ENCODE assay signal across 9 cellular contexts in genomic region chr17:63838586-63839184, GRCh38. TPM values are rescaled to one million over a fixed set of nuclear protein-coding genes. Genes with fewer than 3 reads are reported as not detected.
DNase-seq lines count a peak whose midpoint lies in the region; ATAC-seq, FAIRE-seq and TF ChIP-seq lines count a peak whose summit lies in the region.
"Had no signal": no experiment of that assay in that cellular context is flagged by ENCODE, and none has a peak within 500 bp of the region (broad histone marks: within the 10 kb centered on the region; RNA-seq: fewer than 3 reads in every experiment).

No MANE protein-coding gene starts in this region.

- ATAC-seq in HepG2 (no peak), GM21723 (IDR thresholded peaks at IDR 0.05; ENCODE audit: unreplicated experiment) (no peak), GM19023 (IDR thresholded peaks at IDR 0.05; ENCODE audit: unreplicated experiment) (no peak)

- peaks cover 23 to 41% of the 10 kb centered on the region in 2 experiments for H3K36me3 ChIP-seq in HepG2 (replicated peaks in 1 of 2; ENCODE audit: control insufficient read depth in 1 of 2, insufficient read depth in 2 of 2, low read length in 2 of 2)
- H3K36me3 ChIP-seq in thyroid gland: peaks cover 25 to 29% of the 10 kb centered on the region in 2 donors

- peaks cover 34% of the 10 kb centered on the region for H3K4me1 ChIP-seq in HepG2 (ENCODE audit: insufficient read depth, low read length)
- peaks cover 50 to 60% of the 10 kb centered on the region in 2 donors for H3K4me1 ChIP-seq in thyroid gland

- WGBS in HepG2 (ENCODE audit: low lambda C conversion rate): 87% methylated on average over 7 of the region's 7 CpGs
- WGBS in thyroid gland, 2 donors: 40 to 48% methylated on average over 6 to 7 of the region's 7 CpGs

- H3K9me3 ChIP-seq in HepG2 (ENCODE audit: low read length) (no peaks in the 10 kb centered on the region), thyroid gland (no peaks in the 10 kb centered on the region)

- H2AFZ ChIP-seq in HepG2 (ENCODE audit: low read length): no peak overlapping the region

- H4K20me1 ChIP-seq in HepG2 (ENCODE audit: insufficient read depth, low read length): peaks cover 10% of the 10 kb centered on the region; the same call in 1 of the 2 replicates

- BruUV-seq in HepG2 (replicated peaks; lab: Mats Ljungman, UMichigan): no TSS peak

- H3K4me3 ChIP-seq in cardiac fibroblast (replicated peaks in 1 of 2; ENCODE audit: low read depth in 2 of 2, low read length in 2 of 2): no peak overlapping the region
- no peak overlapping the region for H3K4me3 ChIP-seq in HepG2 (replicated peaks in 1 of 3; ENCODE audit: insufficient read depth in 1 of 3, low read depth in 2 of 3, low read length in 3 of 3)
- H3K4me3 ChIP-seq in thyroid gland (replicated peaks in 1 of 3): no peak overlapping the region

- H3K79me2 ChIP-seq in HepG2 (ENCODE audit: insufficient read depth, low read length): peaks cover 46% of the 10 kb centered on the region

- peak overlapping the region; percentile 40; the same call in 1 of the 2 replicates for H3K9ac ChIP-seq in HepG2 (ENCODE audit: insufficient read depth, low read depth, low read length)

- TF ChIP-seq EP300 in HepG2 (IDR thresholded peaks at IDR 0.05; ENCODE audit: low read depth in 2 of 2, low read length in 2 of 2) (no peak), HepG2 (CRISPR knock-in tag; IDR thresholded peaks at IDR 0.05; ENCODE audit: borderline replicate concordance) (no peak)

- H3K4me2 ChIP-seq in HepG2 (ENCODE audit: low read depth, low read length): peak overlapping the region; percentile 42

- no peak overlapping the region for H3K27ac ChIP-seq in HepG2 (ENCODE audit: extremely low read length, insufficient read depth, low read length)
- peak overlapping the region; percentile 76 to 86 (median 82) for H3K27ac ChIP-seq in thyroid gland

- no peak for FAIRE-seq in HepG2 (lab: Jason Lieb, UNC)

- TF ChIP-seq RAD21 in HepG2 (CRISPR knock-in tag; IDR thresholded peaks at IDR 0.05): no peak

- POLR2A ChIA-PET in HepG2 (lab: Yijun Ruan, JAX): interaction anchor here (1.4 to 4.4 kb wide), 3 partner anchors 9 to 65 kb away, joined by 4 to 37 read pairs (median 33); partner anchors contain the start of genes CCDC47, DDX42, FTSJ3 and PSMC5

- in situ Hi-C loops in HepG2 (cut with HindIII; ENCODE audit: extremely low pct_ligation_motif_present, low pct_unique_long_range_greater_than_20kb): no loop called here

- no peak for TF ChIP-seq POLR2A in HepG2 (IDR thresholded peaks at IDR 0.05; ENCODE audit: insufficient read depth in 1 of 2, low read depth in 2 of 2, low read length in 2 of 2)
- peak in 1 of 2 donors; percentile 44 for TF ChIP-seq POLR2A in thyroid gland (IDR thresholded peaks at IDR 0.05)

- DNase-seq in Ammon's horn (ENCODE audit: low spot score) (peak; percentile 95), HuH-7.5 (ENCODE audit: low spot score) (peak; percentile 42), cardiac fibroblast (ENCODE audit: low read depth in 2 of 2) (peak; percentile 77 to 96), HepG2 (ENCODE audit: low spot score) (no peak), thyroid gland (peak; percentile 95 to 96), SHP77 treated with DMSO at 0.1 percent for 48 hours (lab: John Stamatoyannopoulos, UW) (no peak)

- TF ChIP-seq CTCF in cardiac fibroblast (IDR thresholded peaks at IDR 0.05; ENCODE audit: low read depth, low read length): no peak
- no peak for TF ChIP-seq CTCF in HepG2 (CRISPR knock-in tag; IDR thresholded peaks at IDR 0.05)
- TF ChIP-seq CTCF in thyroid gland (IDR thresholded peaks at IDR 0.05): no peak

- CTCF ChIA-PET in HepG2 (lab: Yijun Ruan, JAX; ENCODE audit: low intra/inter-chr PET ratio, low total read pairs): no interaction called here

- intact Hi-C loops in HepG2 (cut with micrococcal nuclease; ENCODE audit: unreplicated experiment) (no loop called here), thyroid gland (cut with DNase I) (loop anchor here (5.0 kb wide), 1 partner anchor 66 kb away; the partner anchor contains the start of genes CCDC47 and DDX42)

- H3K27me3 ChIP-seq in HepG2 (ENCODE audit: control insufficient read depth in 1 of 2, insufficient read depth in 2 of 2, low read length in 2 of 2) (no peaks in the 10 kb centered on the region; a peak in 1 of 5 replicates), thyroid gland (no peaks in the 10 kb centered on the region)

RNA-seq across cellular contexts. Expression of gene SMARCD2, which starts 3.8 kb away (rescaled TPM):
- total RNA-seq in HepG2 (2016; rRNA removed; fragmentation: Illumina TruSeq; extraction: Trizol): 139 and 150 TPM in 2 replicates
- 76.2 and 86.8 TPM in 2 replicates for total RNA-seq in HepG2 (2016; cell fraction: cytosol; rRNA removed; fragmentation: Illumina TruSeq; extraction: Trizol; ENCODE audit: low read depth)
- 128 and 151 TPM in 2 replicates for total RNA-seq in HepG2 (2016; cell fraction: insoluble cytoplasmic fraction; rRNA removed; fragmentation: Illumina TruSeq; extraction: Trizol)
- total RNA-seq in HepG2 (2016; cell fraction: membrane; rRNA removed; fragmentation: Illumina TruSeq; extraction: Trizol): 149 and 160 TPM in 2 replicates
- total RNA-seq in HepG2 (2016; cell fraction: nucleus; rRNA removed; fragmentation: Illumina TruSeq; extraction: Trizol): 82.7 and 98.0 TPM in 2 replicates
- 122 and 128 TPM in 2 replicates for polyA plus RNA-seq in HepG2 (2011; rRNA removed)
- 72.8 and 84.6 TPM in 2 replicates for polyA plus RNA-seq in HepG2 (2011; cell fraction: cytosol; rRNA removed)
- polyA plus RNA-seq in HepG2 (2011; cell fraction: nucleus; rRNA removed): 173 and 200 TPM in 2 replicates
- polyA plus RNA-seq in HepG2 (2012): 63.6 and 77.3 TPM in 2 replicates
- polyA plus RNA-seq in HepG2 (2016; cell fraction: cytosol; fragmentation: Illumina TruSeq; extraction: Trizol; ENCODE audit: low read depth): 73.5 and 77.2 TPM in 2 replicates
- 117 and 129 TPM in 2 replicates for polyA plus RNA-seq in HepG2 (2016; cell fraction: insoluble cytoplasmic fraction; fragmentation: Illumina TruSeq; extraction: Trizol; ENCODE audit: low read depth)
- polyA plus RNA-seq in HepG2 (2016; cell fraction: membrane; fragmentation: Illumina TruSeq; extraction: Trizol; ENCODE audit: low read depth): 114 and 124 TPM in 2 replicates
- 136 and 143 TPM in 2 replicates for polyA plus RNA-seq in HepG2 (2016; cell fraction: nucleus; fragmentation: Illumina TruSeq; extraction: Trizol; ENCODE audit: insufficient read depth, low read depth)
- 89.3 and 195 TPM in 2 replicates for polyA minus RNA-seq in HepG2 (2011; rRNA and poly(A)+ RNA removed; ENCODE audit: low replicate concordance)
- polyA minus RNA-seq in HepG2 (2011; cell fraction: cytosol; rRNA and poly(A)+ RNA removed): 47.2 and 51.1 TPM in 2 replicates
- 79.8 and 97.2 TPM in 2 replicates for polyA minus RNA-seq in HepG2 (2011; cell fraction: nucleus; rRNA and poly(A)+ RNA removed)
- 100 to 1,000 TPM in 1 of 4 donors, 10 to 100 TPM in 3; 75.0 to 101 (median 90.4) TPM for total RNA-seq in thyroid gland

RNA-seq across cellular contexts. Expression of gene FTSJ3, which starts 11.2 kb away (rescaled TPM):
- total RNA-seq in HepG2 (2016; rRNA removed; fragmentation: Illumina TruSeq; extraction: Trizol) (55.8 and 64.2 TPM in 2 replicates), thyroid gland (10 to 100 TPM; 37.8 to 64.7 (median 47.2) TPM)
- 10.7 and 13.3 TPM in 2 replicates for total RNA-seq in HepG2 (2016; cell fraction: cytosol; rRNA removed; fragmentation: Illumina TruSeq; extraction: Trizol; ENCODE audit: low read depth)
- total RNA-seq in HepG2 (2016; cell fraction: insoluble cytoplasmic fraction; rRNA removed; fragmentation: Illumina TruSeq; extraction: Trizol): 51.6 and 62.8 TPM in 2 replicates
- total RNA-seq in HepG2 (2016; cell fraction: membrane; rRNA removed; fragmentation: Illumina TruSeq; extraction: Trizol): 14.6 and 17.3 TPM in 2 replicates
- total RNA-seq in HepG2 (2016; cell fraction: nucleus; rRNA removed; fragmentation: Illumina TruSeq; extraction: Trizol): 57.2 and 58.7 TPM in 2 replicates
- 26.0 and 33.3 TPM in 2 replicates for polyA plus RNA-seq in HepG2 (2011; rRNA removed)
- polyA plus RNA-seq in HepG2 (2011; cell fraction: cytosol; rRNA removed): 34.7 and 35.1 TPM in 2 replicates
- polyA plus RNA-seq in HepG2 (2011; cell fraction: nucleus; rRNA removed): 50.8 and 55.2 TPM in 2 replicates
- polyA plus RNA-seq in HepG2 (2012): 29.8 and 30.3 TPM in 2 replicates
- polyA plus RNA-seq in HepG2 (2016; cell fraction: cytosol; fragmentation: Illumina TruSeq; extraction: Trizol; ENCODE audit: low read depth): 4.3 and 4.9 TPM in 2 replicates
- polyA plus RNA-seq in HepG2 (2016; cell fraction: insoluble cytoplasmic fraction; fragmentation: Illumina TruSeq; extraction: Trizol; ENCODE audit: low read depth): 43.6 and 49.4 TPM in 2 replicates
- 6.8 and 10.2 TPM in 2 replicates for polyA plus RNA-seq in HepG2 (2016; cell fraction: membrane; fragmentation: Illumina TruSeq; extraction: Trizol; ENCODE audit: low read depth)
- 88.3 and 89.9 TPM in 2 replicates for polyA plus RNA-seq in HepG2 (2016; cell fraction: nucleus; fragmentation: Illumina TruSeq; extraction: Trizol; ENCODE audit: insufficient read depth, low read depth)
- polyA minus RNA-seq in HepG2 (2011; rRNA and poly(A)+ RNA removed; ENCODE audit: low replicate concordance): 56.8 and 112 TPM in 2 replicates
- polyA minus RNA-seq in HepG2 (2011; cell fraction: cytosol; rRNA and poly(A)+ RNA removed): 19.9 and 23.5 TPM in 2 replicates
- polyA minus RNA-seq in HepG2 (2011; cell fraction: nucleus; rRNA and poly(A)+ RNA removed): 74.9 and 77.7 TPM in 2 replicates

RNA-seq across cellular contexts. Expression of gene PSMC5, which starts 11.5 kb away (rescaled TPM):
- total RNA-seq in HepG2 (2016; rRNA removed; fragmentation: Illumina TruSeq; extraction: Trizol): 35.3 and 81.4 TPM in 2 replicates
- total RNA-seq in HepG2 (2016; cell fraction: cytosol; rRNA removed; fragmentation: Illumina TruSeq; extraction: Trizol; ENCODE audit: low read depth): 26.4 and 26.8 TPM in 2 replicates
- total RNA-seq in HepG2 (2016; cell fraction: insoluble cytoplasmic fraction; rRNA removed; fragmentation: Illumina TruSeq; extraction: Trizol): 36.7 and 82.1 TPM in 2 replicates
- 47.6 and 57.8 TPM in 2 replicates for total RNA-seq in HepG2 (2016; cell fraction: membrane; rRNA removed; fragmentation: Illumina TruSeq; extraction: Trizol)
- total RNA-seq in HepG2 (2016; cell fraction: nucleus; rRNA removed; fragmentation: Illumina TruSeq; extraction: Trizol): 44.2 and 45.4 TPM in 2 replicates
- 109 and 128 TPM in 2 replicates for polyA plus RNA-seq in HepG2 (2011; rRNA removed)
- 161 and 185 TPM in 2 replicates for polyA plus RNA-seq in HepG2 (2011; cell fraction: cytosol; rRNA removed)
- polyA plus RNA-seq in HepG2 (2011; cell fraction: nucleus; rRNA removed): 101 and 112 TPM in 2 replicates
- polyA plus RNA-seq in HepG2 (2012): 105 and 121 TPM in 2 replicates
- polyA plus RNA-seq in HepG2 (2016; cell fraction: cytosol; fragmentation: Illumina TruSeq; extraction: Trizol; ENCODE audit: low read depth): 73.3 and 91.2 TPM in 2 replicates
- polyA plus RNA-seq in HepG2 (2016; cell fraction: insoluble cytoplasmic fraction; fragmentation: Illumina TruSeq; extraction: Trizol; ENCODE audit: low read depth): 308 and 321 TPM in 2 replicates
- polyA plus RNA-seq in HepG2 (2016; cell fraction: membrane; fragmentation: Illumina TruSeq; extraction: Trizol; ENCODE audit: low read depth): 94.9 and 101 TPM in 2 replicates
- 157 and 164 TPM in 2 replicates for polyA plus RNA-seq in HepG2 (2016; cell fraction: nucleus; fragmentation: Illumina TruSeq; extraction: Trizol; ENCODE audit: insufficient read depth, low read depth)
- polyA minus RNA-seq in HepG2 (2011; rRNA and poly(A)+ RNA removed; ENCODE audit: low replicate concordance): 77.4 and 190 TPM in 2 replicates
- 66.7 and 67.7 TPM in 2 replicates for polyA minus RNA-seq in HepG2 (2011; cell fraction: cytosol; rRNA and poly(A)+ RNA removed)
- polyA minus RNA-seq in HepG2 (2011; cell fraction: nucleus; rRNA and poly(A)+ RNA removed): 86.9 and 103 TPM in 2 replicates
- 10 to 100 TPM; 79.1 to 98.3 (median 86.4) TPM for total RNA-seq in thyroid gland

RNA-seq across cellular contexts. Expression of gene CSH2, which starts 34.8 kb away (rescaled TPM):
- total RNA-seq in HepG2 (2016; rRNA removed; fragmentation: Illumina TruSeq; extraction: Trizol) (not detected in 2 replicates), thyroid gland (not detected)
- total RNA-seq in HepG2 (2016; cell fraction: cytosol; rRNA removed; fragmentation: Illumina TruSeq; extraction: Trizol; ENCODE audit: low read depth): not detected in 2 replicates
- total RNA-seq in HepG2 (2016; cell fraction: insoluble cytoplasmic fraction; rRNA removed; fragmentation: Illumina TruSeq; extraction: Trizol): not detected in 2 replicates
- total RNA-seq in HepG2 (2016; cell fraction: membrane; rRNA removed; fragmentation: Illumina TruSeq; extraction: Trizol): not detected in 2 replicates
- not detected in 2 replicates for total RNA-seq in HepG2 (2016; cell fraction: nucleus; rRNA removed; fragmentation: Illumina TruSeq; extraction: Trizol)
- polyA plus RNA-seq in HepG2 (2011; rRNA removed): not detected in 2 replicates
- not detected in 2 replicates for polyA plus RNA-seq in HepG2 (2011; cell fraction: cytosol; rRNA removed)
- not detected in 2 replicates for polyA plus RNA-seq in HepG2 (2011; cell fraction: nucleus; rRNA removed)
- polyA plus RNA-seq in HepG2 (2012): not detected in 2 replicates
- not detected in 2 replicates for polyA plus RNA-seq in HepG2 (2016; cell fraction: cytosol; fragmentation: Illumina TruSeq; extraction: Trizol; ENCODE audit: low read depth)
- polyA plus RNA-seq in HepG2 (2016; cell fraction: insoluble cytoplasmic fraction; fragmentation: Illumina TruSeq; extraction: Trizol; ENCODE audit: low read depth): not detected in 2 replicates
- polyA plus RNA-seq in HepG2 (2016; cell fraction: membrane; fragmentation: Illumina TruSeq; extraction: Trizol; ENCODE audit: low read depth): not detected in 2 replicates
- polyA plus RNA-seq in HepG2 (2016; cell fraction: nucleus; fragmentation: Illumina TruSeq; extraction: Trizol; ENCODE audit: insufficient read depth, low read depth): not detected in 2 replicates
- polyA minus RNA-seq in HepG2 (2011; rRNA and poly(A)+ RNA removed; ENCODE audit: low replicate concordance): not detected in 2 replicates
- polyA minus RNA-seq in HepG2 (2011; cell fraction: cytosol; rRNA and poly(A)+ RNA removed): not detected in 2 replicates
- not detected in 2 replicates for polyA minus RNA-seq in HepG2 (2011; cell fraction: nucleus; rRNA and poly(A)+ RNA removed)
- total RNA-seq: pulmonary artery endothelial cell had no signal

RNA-seq across cellular contexts. Expression of gene GH2, which starts 43.1 kb away (rescaled TPM):
- total RNA-seq in HepG2 (2016; rRNA removed; fragmentation: Illumina TruSeq; extraction: Trizol) (not detected in 2 replicates), thyroid gland (not detected)
- total RNA-seq in HepG2 (2016; cell fraction: cytosol; rRNA removed; fragmentation: Illumina TruSeq; extraction: Trizol; ENCODE audit: low read depth): not detected in 2 replicates
- total RNA-seq in HepG2 (2016; cell fraction: insoluble cytoplasmic fraction; rRNA removed; fragmentation: Illumina TruSeq; extraction: Trizol): not detected in 2 replicates
- not detected in 2 replicates for total RNA-seq in HepG2 (2016; cell fraction: membrane; rRNA removed; fragmentation: Illumina TruSeq; extraction: Trizol)
- total RNA-seq in HepG2 (2016; cell fraction: nucleus; rRNA removed; fragmentation: Illumina TruSeq; extraction: Trizol): not detected in 2 replicates
- not detected in 2 replicates for polyA plus RNA-seq in HepG2 (2011; rRNA removed)
- polyA plus RNA-seq in HepG2 (2011; cell fraction: cytosol; rRNA removed): not detected in 2 replicates
- not detected in 2 replicates for polyA plus RNA-seq in HepG2 (2011; cell fraction: nucleus; rRNA removed)
- not detected in 2 replicates for polyA plus RNA-seq in HepG2 (2012)
- polyA plus RNA-seq in HepG2 (2016; cell fraction: cytosol; fragmentation: Illumina TruSeq; extraction: Trizol; ENCODE audit: low read depth): not detected in 2 replicates
- polyA plus RNA-seq in HepG2 (2016; cell fraction: insoluble cytoplasmic fraction; fragmentation: Illumina TruSeq; extraction: Trizol; ENCODE audit: low read depth): not detected in 2 replicates
- not detected in 2 replicates for polyA plus RNA-seq in HepG2 (2016; cell fraction: membrane; fragmentation: Illumina TruSeq; extraction: Trizol; ENCODE audit: low read depth)
- polyA plus RNA-seq in HepG2 (2016; cell fraction: nucleus; fragmentation: Illumina TruSeq; extraction: Trizol; ENCODE audit: insufficient read depth, low read depth): not detected in 2 replicates
- polyA minus RNA-seq in HepG2 (2011; rRNA and poly(A)+ RNA removed; ENCODE audit: low replicate concordance): not detected in 2 replicates
- not detected in 2 replicates for polyA minus RNA-seq in HepG2 (2011; cell fraction: cytosol; rRNA and poly(A)+ RNA removed)
- not detected in 2 replicates for polyA minus RNA-seq in HepG2 (2011; cell fraction: nucleus; rRNA and poly(A)+ RNA removed)
- total RNA-seq: pulmonary artery endothelial cell had no signal

Comparison
In these comparisons a context has a peak if more than half of its experiments do, and no peak if none do; other contexts are left out.
1. DNase-seq: peak in Ammon's horn (single experiment), HuH-7.5 (single experiment), cardiac fibroblast (2 of 2) and thyroid gland (2 of 2); none in HepG2 (single experiment) and SHP77 treated with DMSO at 0.1 percent for 48 hours (single experiment).